ENCODE assay signal across 20 cellular contexts in the genomic region with DNA sequence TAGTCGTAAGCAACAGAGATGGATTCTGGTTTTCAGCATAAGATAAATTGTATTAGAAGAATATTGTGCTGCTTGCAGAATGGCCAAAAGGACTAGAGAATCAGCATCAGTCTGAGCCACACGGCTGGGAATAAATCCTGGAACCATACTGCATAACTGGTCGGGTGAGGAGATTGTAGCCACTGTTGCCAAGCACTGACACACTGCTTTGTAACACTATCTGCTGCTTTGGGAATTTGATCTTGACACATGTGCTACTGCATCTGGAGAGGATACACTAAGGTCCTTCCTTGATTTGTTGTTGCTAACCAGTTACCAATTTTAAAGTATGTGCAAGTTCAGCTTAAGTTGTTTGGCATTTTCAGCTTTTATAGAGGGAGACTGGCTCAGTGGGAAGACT. TPM values are rescaled to one million over a fixed set of nuclear protein-coding genes. Genes with fewer than 3 reads are reported as not detected.
DNase-seq lines count a peak whose midpoint lies in the region; ATAC-seq and TF ChIP-seq lines count a peak whose summit lies in the region.
"Had no signal": no experiment of that assay in that cellular context is flagged by ENCODE, and none has a peak within 500 bp of the region (broad histone marks: within the 10 kb centered on the region; RNA-seq: fewer than 3 reads in every experiment).

No MANE protein-coding gene starts in this region.

- H3K36me3 Mint-ChIP-seq in H9 (ENCODE audit: insufficient read depth in 1 of 3, low read depth in 3 of 3), result peaks cover 3 to 24% (median 4%) of the 10 kb centered on the region in 3 experiments; a peak in 5 of 7 replicates
- H3K36me3 Mint-ChIP-seq in WTC11, result peaks cover 14% of the 10 kb centered on the region; the same call in 1 of the 2 replicates

- no peaks in the 10 kb centered on the region for H3K4me1 Mint-ChIP-seq in H9
- H3K4me1 Mint-ChIP-seq in WTC11, result no peaks in the 10 kb centered on the region
- H3K4me1 Mint-ChIP-seq: activated naive CD8-positive, alpha-beta T cell treated with anti-CD3 and anti-CD28 coated beads for 36 hours; neural crest cell had no signal

- DNase-seq in DMS53 (lab: John Stamatoyannopoulos, UW), result peak; percentile 57
- DNase-seq in DMS53 treated with DMSO at 0.1 percent for 48 hours (lab: John Stamatoyannopoulos, UW; ENCODE audit: unreplicated experiment), result no peak
- DNase-seq in H9, result no peak
- no peak for DNase-seq in WTC11 (ENCODE audit: low spot score)
- peak; percentile 8 for DNase-seq in iPS-NIHi11 (ENCODE audit: low spot score)
- DNase-seq in middle frontal gyrus (ENCODE audit: extremely low spot score, low spot score), result no peak
- DNase-seq in mesenteric fat pad (ENCODE audit: low spot score), result no peak
- DNase-seq: activated naive CD8-positive, alpha-beta T cell treated with anti-CD3 and anti-CD28 coated beads for 36 hours; Calu3; foreskin melanocyte; midbrain; NCI-H1694 treated with DMSO at 0.1 percent for 48 hours; NCI-H524 treated with DMSO at 0.1 percent for 48 hours; psoas muscle; stimulated activated naive CD8-positive, alpha-beta T cell treated with anti-CD3 and anti-CD28 coated beads, Interleukin-15, Interleukin-2, amounts not matched to agents 100 U/mL and 50 U/mL, for 24 hours; T-helper 9 cell; transverse colon had no signal

- H3K27me3 Mint-ChIP-seq in H9 (ENCODE audit: low read depth) (no peaks in the 10 kb centered on the region), WTC11 (ENCODE audit: low read depth) (no peaks in the 10 kb centered on the region)
- H3K27me3 Mint-ChIP-seq: activated naive CD8-positive, alpha-beta T cell treated with anti-CD3 and anti-CD28 coated beads for 36 hours had no signal

- no peak overlapping the region for H2BK20ac ChIP-seq in H9 (ENCODE audit: low read depth, low read length, poor library complexity, severe bottlenecking)

- no peak overlapping the region for H3K14ac ChIP-seq in H9 (ENCODE audit: insufficient read depth, low read length)

- H2AFZ ChIP-seq in H9 (ENCODE audit: low read length), result no peak overlapping the region

- no peak overlapping the region for H2BK15ac ChIP-seq in H9 (ENCODE audit: low read depth, low read length)

- H3K27ac Mint-ChIP-seq in H9, result peak overlapping the region in 1 of 3 experiments; percentile 44; a peak in 1 of 7 replicates
- H3K27ac Mint-ChIP-seq in WTC11, result peak overlapping the region; percentile 5; the same call in 1 of the 2 replicates
- H3K27ac Mint-ChIP-seq: activated naive CD8-positive, alpha-beta T cell treated with anti-CD3 and anti-CD28 coated beads for 36 hours had no signal

- TF ChIP-seq CTCF in H9 (conservative IDR thresholded peaks at IDR 0.05) (no peak), WTC11 (IDR thresholded peaks at IDR 0.05) (no peak)

- H4K5ac ChIP-seq in H9 (ENCODE audit: insufficient read length, low read depth, low read length), result no peak overlapping the region

- H3K18ac ChIP-seq in H9 (ENCODE audit: insufficient read length, low read depth, low read length), result no peak overlapping the region

- H3K27ac ChIP-seq in H9 (ENCODE audit: insufficient read length, low read depth, low read length), result no peak overlapping the region
- H3K27ac ChIP-seq: 22Rv1, psoas muscle, transverse colon had no signal

- no peak overlapping the region for H2BK12ac ChIP-seq in H9 (ENCODE audit: insufficient read length, low read depth, low read length)

- H3K9me3 Mint-ChIP-seq in H9 (no peaks in the 10 kb centered on the region), WTC11 (no peaks in the 10 kb centered on the region)
- H3K9me3 Mint-ChIP-seq: activated naive CD8-positive, alpha-beta T cell treated with anti-CD3 and anti-CD28 coated beads for 36 hours; neural crest cell had no signal

- no peak overlapping the region for H3K4ac ChIP-seq in H9 (ENCODE audit: low read depth, low read length)

- H3K4me3 Mint-ChIP-seq in H9, result no peak overlapping the region
- no peak overlapping the region for H3K4me3 Mint-ChIP-seq in WTC11
- H3K4me3 Mint-ChIP-seq: activated naive CD8-positive, alpha-beta T cell treated with anti-CD3 and anti-CD28 coated beads for 36 hours; neural crest cell had no signal

- peak overlapping the region; percentile 59 for H3K23ac ChIP-seq in H9 (ENCODE audit: insufficient read length, low read depth, low read length)

- H3K56ac ChIP-seq in H9 (ENCODE audit: insufficient read length, low read depth, low read length), result no peak overlapping the region

- no peaks in the 10 kb centered on the region for H3K23me2 ChIP-seq in H9 (ENCODE audit: insufficient read length, low read depth, low read length, poor library complexity, severe bottlenecking)

- H4K8ac ChIP-seq in H9 (replicated peaks; ENCODE audit: insufficient read length, low read depth, low read length), result no peak overlapping the region

- H4K91ac ChIP-seq in H9 (ENCODE audit: insufficient read length, low read depth, low read length), result no peak overlapping the region

- no peaks in the 10 kb centered on the region for H3K9me3 ChIP-seq in H9 (ENCODE audit: control insufficient read depth, low read depth, low read length)
- H3K9me3 ChIP-seq: psoas muscle, transverse colon had no signal

- H2AK5ac ChIP-seq in H9 (ENCODE audit: insufficient read length, low read length), result no peak overlapping the region

- H3K79me2 ChIP-seq in H9 (ENCODE audit: insufficient read depth, low read length), result no peaks in the 10 kb centered on the region

- no peaks in the 10 kb centered on the region for H3K79me1 ChIP-seq in H9 (ENCODE audit: insufficient read depth, low read depth, low read length, poor library complexity, severe bottlenecking)

- no peak overlapping the region for H2BK120ac ChIP-seq in H9 (ENCODE audit: low read depth, low read length, poor library complexity, severe bottlenecking)

- H3K4me2 ChIP-seq in H9 (ENCODE audit: insufficient read depth, insufficient read length, low read length), result no peak overlapping the region

- H3T11ph ChIP-seq in H9 (ENCODE audit: low read length), result no peak overlapping the region

- no CpG with 5 or more reads among the region's 3 CpGs for WGBS in H9 (ENCODE audit: extremely low coverage, insufficient read length, low lambda C conversion rate)

- H3K9ac ChIP-seq in H9 (ENCODE audit: extremely low read depth, insufficient read length, low read length), result peak overlapping the region; percentile 13

- CTCF ChIA-PET in WTC11 (lab: Charles Lee), result no interaction called here

- H3K4me1 ChIP-seq in H9 (ENCODE audit: insufficient read depth, low read length), result no peaks in the 10 kb centered on the region
- H3K4me1 ChIP-seq: psoas muscle had no signal

- H4K20me1 ChIP-seq in H9 (ENCODE audit: control insufficient read depth, insufficient read depth, insufficient read length), result no peaks in the 10 kb centered on the region

- ATAC-seq in WTC11 (no peak), GM19467 (IDR thresholded peaks at IDR 0.05; ENCODE audit: unreplicated experiment) (no peak)
- ATAC-seq: stimulated activated naive CD8-positive, alpha-beta T cell treated with anti-CD3 and anti-CD28 coated beads, Interleukin-15, Interleukin-2, amounts not matched to agents 100 U/mL and 50 U/mL, for 24 hours had no signal

- H2BK5ac ChIP-seq in H9 (ENCODE audit: insufficient read length, low read length), result no peak overlapping the region

- no peaks in the 10 kb centered on the region for H3K27me3 ChIP-seq in H9 (ENCODE audit: insufficient read depth, low read length)
- H3K27me3 ChIP-seq: transverse colon had no signal

- POLR2A ChIA-PET in WTC11 (lab: Charles Lee), result interaction anchor here (1.1 kb wide), 1 partner anchor 9 kb away, joined by 3 read pairs; a partner anchor contains a TSS

TF ChIP-seq in WTC11, 78 proteins besides CTCF, POLR2A, EP300 and RAD21 (continues in another document):
- TF ChIP-seq MXD4 (CRISPR knock-in tag; IDR thresholded peaks at IDR 0.05; ENCODE audit: borderline replicate concordance) (no peak), ZNF121 (CRISPR knock-in tag; IDR thresholded peaks at IDR 0.05) (no peak), ZNF423 (CRISPR knock-in tag; IDR thresholded peaks at IDR 0.05) (no peak), GRHL2 (CRISPR knock-in tag; IDR thresholded peaks at IDR 0.05; ENCODE audit: insufficient replicate concordance, severe bottlenecking) (no peak), ZBTB21 (CRISPR knock-in tag; IDR thresholded peaks at IDR 0.05; ENCODE audit: borderline replicate concordance) (no peak)
- TF ChIP-seq, protein P1, sequence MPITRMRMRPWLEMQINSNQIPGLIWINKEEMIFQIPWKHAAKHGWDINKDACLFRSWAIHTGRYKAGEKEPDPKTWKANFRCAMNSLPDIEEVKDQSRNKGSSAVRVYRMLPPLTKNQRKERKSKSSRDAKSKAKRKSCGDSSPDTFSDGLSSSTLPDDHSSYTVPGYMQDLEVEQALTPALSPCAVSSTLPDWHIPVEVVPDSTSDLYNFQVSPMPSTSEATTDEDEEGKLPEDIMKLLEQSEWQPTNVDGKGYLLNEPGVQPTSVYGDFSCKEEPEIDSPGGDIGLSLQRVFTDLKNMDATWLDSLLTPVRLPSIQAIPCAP (CRISPR knock-in tag; IDR thresholded peaks at IDR 0.05), result no peak
- TF ChIP-seq, protein P2, sequence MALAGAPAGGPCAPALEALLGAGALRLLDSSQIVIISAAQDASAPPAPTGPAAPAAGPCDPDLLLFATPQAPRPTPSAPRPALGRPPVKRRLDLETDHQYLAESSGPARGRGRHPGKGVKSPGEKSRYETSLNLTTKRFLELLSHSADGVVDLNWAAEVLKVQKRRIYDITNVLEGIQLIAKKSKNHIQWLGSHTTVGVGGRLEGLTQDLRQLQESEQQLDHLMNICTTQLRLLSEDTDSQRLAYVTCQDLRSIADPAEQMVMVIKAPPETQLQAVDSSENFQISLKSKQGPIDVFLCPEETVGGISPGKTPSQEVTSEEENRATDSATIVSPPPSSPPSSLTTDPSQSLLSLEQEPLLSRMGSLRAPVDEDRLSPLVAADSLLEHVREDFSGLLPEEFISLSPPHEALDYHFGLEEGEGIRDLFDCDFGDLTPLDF (CRISPR knock-in tag; IDR thresholded peaks at IDR 0.05), result no peak
- TF ChIP-seq, protein P3, sequence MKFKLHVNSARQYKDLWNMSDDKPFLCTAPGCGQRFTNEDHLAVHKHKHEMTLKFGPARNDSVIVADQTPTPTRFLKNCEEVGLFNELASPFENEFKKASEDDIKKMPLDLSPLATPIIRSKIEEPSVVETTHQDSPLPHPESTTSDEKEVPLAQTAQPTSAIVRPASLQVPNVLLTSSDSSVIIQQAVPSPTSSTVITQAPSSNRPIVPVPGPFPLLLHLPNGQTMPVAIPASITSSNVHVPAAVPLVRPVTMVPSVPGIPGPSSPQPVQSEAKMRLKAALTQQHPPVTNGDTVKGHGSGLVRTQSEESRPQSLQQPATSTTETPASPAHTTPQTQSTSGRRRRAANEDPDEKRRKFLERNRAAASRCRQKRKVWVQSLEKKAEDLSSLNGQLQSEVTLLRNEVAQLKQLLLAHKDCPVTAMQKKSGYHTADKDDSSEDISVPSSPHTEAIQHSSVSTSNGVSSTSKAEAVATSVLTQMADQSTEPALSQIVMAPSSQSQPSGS (CRISPR knock-in tag; IDR thresholded peaks at IDR 0.05; ENCODE audit: borderline replicate concordance, low read depth), result no peak

RNA-seq across cellular contexts. Expression of a gene that starts 1.9 kb away (rescaled TPM):
- 10.6 and 11.1 TPM in 2 replicates for total RNA-seq in H9 (2021)
- total RNA-seq in WTC11 (2021), result 8.0 to 9.5 TPM (median 8.5 TPM) in 3 replicates
- total RNA-seq in mesenteric fat pad, result 2.3 TPM

RNA-seq across cellular contexts. Expression of a gene that starts 8.5 kb away (rescaled TPM):
- 99.6 and 103 TPM in 2 replicates for total RNA-seq in H9 (2021)
- total RNA-seq in WTC11 (2021), result 74.8 to 77.6 TPM (median 76.3 TPM) in 3 replicates
- 43.8 TPM for total RNA-seq in mesenteric fat pad

Comparison
In these comparisons a context has a peak if more than half of its experiments do, and no peak if none do; other contexts are left out.
1. DNase-seq: peak in DMS53 (single experiment) and iPS-NIHi11 (single experiment); none in DMS53 treated with DMSO at 0.1 percent for 48 hours (single experiment), H9 (single experiment), WTC11 (single experiment), middle frontal gyrus (single experiment) and mesenteric fat pad (single experiment).